ENCODE assay signal across 8 cellular contexts in the genomic region with DNA sequence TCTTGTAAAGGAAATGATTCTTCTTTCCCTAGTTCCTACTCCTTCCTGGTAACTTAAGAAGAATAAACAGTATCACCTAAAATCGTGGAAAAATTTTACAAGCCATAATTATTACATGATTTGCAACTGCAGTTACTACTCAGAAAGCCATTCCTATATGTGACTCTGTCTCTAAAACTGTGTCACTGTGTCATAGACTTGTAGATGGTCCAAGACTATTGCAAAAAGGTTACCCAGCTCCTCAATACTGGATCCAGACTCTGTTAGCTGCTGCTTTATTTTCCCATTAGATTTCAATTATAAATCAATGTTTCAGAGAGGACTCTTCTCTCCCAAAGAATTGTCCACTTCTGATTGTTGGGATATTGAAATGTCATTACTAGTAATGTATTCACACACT.
"Had no signal": no experiment of that assay in that cellular context is flagged by ENCODE, and none has a peak within 500 bp of the region (broad histone marks: within the 10 kb centered on the region; RNA-seq: fewer than 3 reads in every experiment).

No MANE protein-coding gene starts in this region.

- H3K9ac ChIP-seq: GM23248 had no signal

- H3K4me1 ChIP-seq: HAP-1 had no signal

- H3K9me3 ChIP-seq: HAP-1 had no signal

- H3K27ac ChIP-seq: GM23248 had no signal

- H3K36me3 ChIP-seq: HAP-1 had no signal

- DNase-seq: GM23248, GOT3, H7, HFFc6, KBM-7 had no signal

- FAIRE-seq: HTR-8/SVneo had no signal

- ATAC-seq: HCT116 had no signal

- H3K4me3 ChIP-seq: GM23248, HAP-1 had no signal

- H2AFZ ChIP-seq: GM23248 had no signal
